9 cellular contexts compared by ENCODE assay signal in genomic region chr7:151231964-151232271, GRCh38. TPM values are rescaled to one million over a fixed set of nuclear protein-coding genes. Genes with fewer than 3 reads are reported as not detected.
DNase-seq lines count a peak whose midpoint lies in the region; ATAC-seq, FAIRE-seq and TF ChIP-seq lines count a peak whose summit lies in the region.
"Had no signal": no experiment of that assay in that cellular context is flagged by ENCODE, and none has a peak within 500 bp of the region (broad histone marks: within the 10 kb centered on the region; RNA-seq: fewer than 3 reads in every experiment).

No MANE protein-coding gene starts in this region.

- H3K9me3 ChIP-seq in OCI-LY7 (ENCODE audit: low read length) (no peaks in the 10 kb centered on the region), endothelial cell of umbilical vein (replicated peaks; ENCODE audit: control insufficient read depth, insufficient read depth, low read length) (no peaks in the 10 kb centered on the region), ovary (no peaks in the 10 kb centered on the region)

- H3K9me1 ChIP-seq in endothelial cell of umbilical vein (replicated peaks; ENCODE audit: control insufficient read depth, extremely low read depth, insufficient read depth, low read length) = no peaks in the 10 kb centered on the region

- FAIRE-seq in endothelial cell of umbilical vein (lab: Jason Lieb, UNC) = peak; percentile 48

- H2AFZ ChIP-seq in OCI-LY7 (ENCODE audit: low read length) (peak overlapping the region; percentile 93), endothelial cell of umbilical vein (ENCODE audit: low read depth, low read length) (peak overlapping the region; percentile 41)

- CTCF ChIA-PET in OCI-LY7 (lab: Charles Lee; ENCODE audit: unreplicated experiment) = interaction anchor here (0.6 kb wide), 1 partner anchor 157 kb away, joined by 3 read pairs; no protein-coding TSS in a partner anchor
- CTCF ChIA-PET in endothelial cell of umbilical vein (lab: Charles Lee) = interaction anchor here (1.6 to 4.0 kb wide), 3 partner anchors 12 to 224 kb away, joined by 3 to 58 read pairs (median 4); no protein-coding TSS in a partner anchor

- dilution Hi-C loops in endothelial cell of umbilical vein (cut with MboI; ENCODE audit: extremely low pct_ligation_motif_present, low sequenced_read_pairs) = no loop called here

- H3K27me3 ChIP-seq in endothelial cell of umbilical vein (ENCODE audit: control insufficient read depth in 2 of 2, insufficient read depth in 2 of 2, low read length in 2 of 2) = no peaks in the 10 kb centered on the region
- no peaks in the 10 kb centered on the region for H3K27me3 ChIP-seq in ovary

- H3K79me2 ChIP-seq in OCI-LY7 (ENCODE audit: insufficient read depth, low read depth, low read length) (peaks cover 14% of the 10 kb centered on the region; the same call in 1 of the 2 replicates), endothelial cell of umbilical vein (ENCODE audit: control insufficient read depth, insufficient read depth, low read length) (peaks cover 39% of the 10 kb centered on the region)

- 4 to 6% (median 5%) methylated on average over 10 of the region's 10 CpGs for whole genome bisulfite sequencing in ovary, 3 donors

- intact Hi-C loops in OCI-LY7 (cut with micrococcal nuclease; ENCODE audit: unreplicated experiment) = loop anchor here (10.0 kb wide), 1 partner anchor 1607 kb away; no protein-coding TSS in a partner anchor
- intact Hi-C loops in endothelial cell of umbilical vein (cut with micrococcal nuclease) = no loop called here
- intact Hi-C loops in ovary (cut with DNase I) = no loop called here

- peak overlapping the region; percentile 35 for H3K9ac ChIP-seq in endothelial cell of umbilical vein (replicated peaks; ENCODE audit: extremely low read depth, insufficient read depth, low read length)

- H3K4me1 ChIP-seq in OCI-LY7 (ENCODE audit: insufficient read depth, low read length, poor library complexity, severe bottlenecking) (peaks cover 24% of the 10 kb centered on the region), endothelial cell of umbilical vein (ENCODE audit: control insufficient read depth, extremely low read depth, insufficient read depth, low read length) (peaks cover 19% of the 10 kb centered on the region), ovary (ENCODE audit: insufficient read depth) (peaks cover 7% of the 10 kb centered on the region)

- H4K20me1 ChIP-seq in OCI-LY7 (ENCODE audit: insufficient read depth, low read length) (no peaks in the 10 kb centered on the region; the same call in 1 of the 2 replicates), endothelial cell of umbilical vein (replicated peaks; ENCODE audit: control insufficient read depth, extremely low read depth, insufficient read depth, low read length) (no peaks in the 10 kb centered on the region)

- no TSS peak for BruUV-seq in OCI-LY7 (replicated peaks; lab: Mats Ljungman, UMichigan)
- no TSS peak for BruUV-seq in endothelial cell of umbilical vein (replicated peaks; lab: Mats Ljungman, UMichigan)

- H3K4me2 ChIP-seq in OCI-LY7 (ENCODE audit: low read length) (peak overlapping the region; percentile 95), endothelial cell of umbilical vein (ENCODE audit: insufficient read depth, low read length) (peak overlapping the region; percentile 63)

- DNase-seq in DMS53 treated with DMSO at 0.1 percent for 48 hours (lab: John Stamatoyannopoulos, UW; ENCODE audit: unreplicated experiment) (peak; percentile 45), OCI-LY7 (ENCODE audit: low spot score) (peak; percentile 24), endothelial cell of umbilical vein (ENCODE audit: low read depth, low spot score) (no peak), ovary (no peak), DMS 273 (lab: John Stamatoyannopoulos, UW; ENCODE audit: unreplicated experiment) (no peak), HK-2 (ENCODE audit: unreplicated experiment) (no peak)

- TF ChIP-seq EP300 in ovary (IDR thresholded peaks at IDR 0.05) = no peak

- H3K9me2 ChIP-seq in OCI-LY7 (ENCODE audit: insufficient read depth, low read length) = no peaks in the 10 kb centered on the region

- H3K27ac ChIP-seq in OCI-LY7 (ENCODE audit: low read depth, low read length, poor library complexity, severe bottlenecking) (no peak overlapping the region), endothelial cell of umbilical vein (ENCODE audit: insufficient read depth, low read depth, low read length) (peak overlapping the region; percentile 2), ovary (peak overlapping the region in 1 of 2 donors; percentile 41)

- H3K36me3 ChIP-seq in OCI-LY7 (ENCODE audit: insufficient read depth, low read length) = peaks cover 13% of the 10 kb centered on the region; the same call in 1 of the 2 replicates
- peaks cover 3 to 19% of the 10 kb centered on the region in 2 experiments for H3K36me3 ChIP-seq in endothelial cell of umbilical vein (ENCODE audit: control insufficient read depth in 2 of 2, extremely low read depth in 1 of 2, insufficient read depth in 2 of 2, low read length in 2 of 2)
- no peaks in the 10 kb centered on the region for H3K36me3 ChIP-seq in ovary

- peak overlapping the region; percentile 86 for H3K4me3 ChIP-seq in OCI-LY7 (ENCODE audit: low read depth, low read length, poor library complexity, severe bottlenecking)
- H3K4me3 ChIP-seq in endothelial cell of umbilical vein (replicated peaks in 1 of 3; ENCODE audit: insufficient read depth in 1 of 3, low read depth in 1 of 3, low read length in 3 of 3) = peak overlapping the region in 2 of 3 experiments; percentile 83 to 95
- H3K4me3 ChIP-seq in ovary = peak overlapping the region; percentile 96

- no peak for TF ChIP-seq POLR2A in endothelial cell of umbilical vein (IDR thresholded peaks at IDR 0.05; ENCODE audit: low read depth, low read length)
- TF ChIP-seq POLR2A in ovary (IDR thresholded peaks at IDR 0.05) = no peak

- no peak for ATAC-seq in GM18519 (IDR thresholded peaks at IDR 0.05; ENCODE audit: low FRiP score, unreplicated experiment)
- no peak for ATAC-seq in GM18909 (IDR thresholded peaks at IDR 0.05; ENCODE audit: poor library complexity, unreplicated experiment)

- TF ChIP-seq CTCF in OCI-LY7 (conservative IDR thresholded peaks at IDR 0.05; ENCODE audit: low read length) (no peak), endothelial cell of umbilical vein (IDR thresholded peaks at IDR 0.05; ENCODE audit: extremely low read depth in 1 of 2, insufficient read depth in 1 of 2, low read depth in 1 of 2, low read length in 2 of 2) (no peak), ovary (IDR thresholded peaks at IDR 0.05) (no peak)

- POLR2A ChIA-PET in OCI-LY7 (lab: Charles Lee) = no interaction called here
- POLR2A ChIA-PET in endothelial cell of umbilical vein (lab: Charles Lee) = no interaction called here

RNA-seq across cellular contexts. Expression of gene CHPF2, which starts 0.4 kb away (rescaled TPM):
- 19.8 and 27.0 TPM in 2 replicates for total RNA-seq in OCI-LY7 (2014; rRNA removed; shearing (Covaris generic))
- total RNA-seq in OCI-LY7 (2022) (29.8 and 34.2 TPM in 2 replicates), endothelial cell of umbilical vein (73.0 and 75.0 TPM in 2 replicates), ovary (10 to 100 TPM; 19.3 to 36.2 (median 28.5) TPM)
- polyA plus RNA-seq in endothelial cell of umbilical vein (72.8 and 95.3 TPM in 2 replicates), ovary (10 to 100 TPM in 1 of 2 donors, 1 to 10 TPM in 1; 8.4 to 18.8 TPM)
- polyA plus RNA-seq in endothelial cell of umbilical vein (2011; cell fraction: cytosol; rRNA removed) = 39.1 and 62.9 TPM in 2 replicates
- 93.3 and 100 TPM in 2 replicates for polyA plus RNA-seq in endothelial cell of umbilical vein (2011; cell fraction: nucleus; rRNA removed)
- 47.8 and 57.1 TPM in 2 replicates for polyA plus RNA-seq in endothelial cell of umbilical vein (2012)
- polyA minus RNA-seq in endothelial cell of umbilical vein = 55.3 and 65.4 TPM in 2 replicates
- polyA minus RNA-seq in endothelial cell of umbilical vein (2011; cell fraction: cytosol; rRNA and poly(A)+ RNA removed) = 13.4 TPM
- 46.5 and 56.4 TPM in 2 replicates for polyA minus RNA-seq in endothelial cell of umbilical vein (2011; cell fraction: nucleus; rRNA and poly(A)+ RNA removed)

RNA-seq across cellular contexts. Expression of gene ABCF2, which starts 4.9 kb away (rescaled TPM):
- total RNA-seq in OCI-LY7 (2014; rRNA removed; shearing (Covaris generic)) = 30.7 and 31.8 TPM in 2 replicates
- 28.6 and 44.9 TPM in 2 replicates for total RNA-seq in OCI-LY7 (2022)
- 56.7 and 61.6 TPM in 2 replicates for total RNA-seq in endothelial cell of umbilical vein
- polyA plus RNA-seq in endothelial cell of umbilical vein = 43.0 and 45.3 TPM in 2 replicates
- 60.2 and 71.2 TPM in 2 replicates for polyA plus RNA-seq in endothelial cell of umbilical vein (2011; cell fraction: cytosol; rRNA removed)
- polyA plus RNA-seq in endothelial cell of umbilical vein (2011; cell fraction: nucleus; rRNA removed) = 44.3 and 57.2 TPM in 2 replicates
- 37.6 and 54.8 TPM in 2 replicates for polyA plus RNA-seq in endothelial cell of umbilical vein (2012)
- polyA minus RNA-seq in endothelial cell of umbilical vein = 48.4 and 55.1 TPM in 2 replicates
- polyA minus RNA-seq in endothelial cell of umbilical vein (2011; cell fraction: cytosol; rRNA and poly(A)+ RNA removed) = 27.2 TPM
- polyA minus RNA-seq in endothelial cell of umbilical vein (2011; cell fraction: nucleus; rRNA and poly(A)+ RNA removed) = 12.5 and 19.8 TPM in 2 replicates
- total RNA-seq in ovary = 10 to 100 TPM; 20.5 to 40.3 (median 31.0) TPM
- polyA plus RNA-seq in ovary = 10 to 100 TPM; 13.6 to 19.9 TPM

RNA-seq across cellular contexts. Expression of gene SMARCD3, which starts 16.6 kb away (rescaled TPM):
- 1.5 and 2.5 TPM in 2 replicates for total RNA-seq in OCI-LY7 (2014; rRNA removed; shearing (Covaris generic))
- 1.5 and 1.9 TPM in 2 replicates for total RNA-seq in OCI-LY7 (2022)
- total RNA-seq in endothelial cell of umbilical vein = 5.9 and 6.1 TPM in 2 replicates
- polyA plus RNA-seq in endothelial cell of umbilical vein = 8.5 and 10.5 TPM in 2 replicates
- 5.6 and 6.0 TPM in 2 replicates for polyA plus RNA-seq in endothelial cell of umbilical vein (2011; cell fraction: cytosol; rRNA removed)
- polyA plus RNA-seq in endothelial cell of umbilical vein (2011; cell fraction: nucleus; rRNA removed) = 58.4 and 65.9 TPM in 2 replicates
- polyA plus RNA-seq in endothelial cell of umbilical vein (2012) = 10.2 and 13.5 TPM in 2 replicates
- 4.0 and 7.0 TPM in 2 replicates for polyA minus RNA-seq in endothelial cell of umbilical vein
- polyA minus RNA-seq in endothelial cell of umbilical vein (2011; cell fraction: cytosol; rRNA and poly(A)+ RNA removed) = 2.7 TPM
- polyA minus RNA-seq in endothelial cell of umbilical vein (2011; cell fraction: nucleus; rRNA and poly(A)+ RNA removed) = 6.4 and 10.1 TPM in 2 replicates
- total RNA-seq in ovary = 100 to 1,000 TPM in 4 of 7 donors, 10 to 100 TPM in 3; 30.2 to 203 (median 101) TPM
- polyA plus RNA-seq in ovary = 10 to 100 TPM; 43.5 to 56.1 TPM

RNA-seq across cellular contexts. Expression of gene H2BK1, which starts 21.6 kb away (rescaled TPM):
- total RNA-seq in OCI-LY7 (2014; rRNA removed; shearing (Covaris generic)) = 1.3 TPM in 1 of 2 replicates, not detected in the other
- total RNA-seq in OCI-LY7 (2022) (not detected in 2 replicates), endothelial cell of umbilical vein (not detected in 2 replicates), ovary (1 to 10 TPM in 3 of 7 donors, not detected in 4; 1.0 to 1.3 (median 1.1) TPM)
- polyA plus RNA-seq in endothelial cell of umbilical vein (not detected in 2 replicates), ovary (under 1 TPM in 1 of 2 donors, not detected in 1; 0.36 TPM)
- polyA plus RNA-seq in endothelial cell of umbilical vein (2011; cell fraction: cytosol; rRNA removed) = not detected in 2 replicates
- polyA plus RNA-seq in endothelial cell of umbilical vein (2011; cell fraction: nucleus; rRNA removed) = not detected in 2 replicates
- not detected in 2 replicates for polyA plus RNA-seq in endothelial cell of umbilical vein (2012)
- 0.81 TPM in 1 of 2 replicates, not detected in the other for polyA minus RNA-seq in endothelial cell of umbilical vein
- not detected for polyA minus RNA-seq in endothelial cell of umbilical vein (2011; cell fraction: cytosol; rRNA and poly(A)+ RNA removed)
- not detected in 2 replicates for polyA minus RNA-seq in endothelial cell of umbilical vein (2011; cell fraction: nucleus; rRNA and poly(A)+ RNA removed)
- total RNA-seq: LHCN-M2 had no signal

RNA-seq across cellular contexts. Expression of gene ASB10, which starts 44.9 kb away (rescaled TPM):
- total RNA-seq in OCI-LY7 (2014; rRNA removed; shearing (Covaris generic)) = not detected in 2 replicates
- total RNA-seq in OCI-LY7 (2022) = not detected in 2 replicates
- total RNA-seq in endothelial cell of umbilical vein = not detected in 2 replicates
- polyA plus RNA-seq in endothelial cell of umbilical vein = not detected in 2 replicates
- not detected in 2 replicates for polyA plus RNA-seq in endothelial cell of umbilical vein (2011; cell fraction: cytosol; rRNA removed)
- not detected in 2 replicates for polyA plus RNA-seq in endothelial cell of umbilical vein (2011; cell fraction: nucleus; rRNA removed)
- polyA plus RNA-seq in endothelial cell of umbilical vein (2012) = not detected in 2 replicates
- polyA minus RNA-seq in endothelial cell of umbilical vein = not detected in 2 replicates
- not detected for polyA minus RNA-seq in endothelial cell of umbilical vein (2011; cell fraction: cytosol; rRNA and poly(A)+ RNA removed)
- not detected in 2 replicates for polyA minus RNA-seq in endothelial cell of umbilical vein (2011; cell fraction: nucleus; rRNA and poly(A)+ RNA removed)
- not detected for total RNA-seq in ovary
- polyA plus RNA-seq in ovary = not detected
- total RNA-seq: LHCN-M2 had no signal

Comparison
In these comparisons a context has a peak if more than half of its experiments do, and no peak if none do; other contexts are left out.
1. DNase-seq: peak in DMS53 treated with DMSO at 0.1 percent for 48 hours (single experiment) and OCI-LY7 (single experiment); none in endothelial cell of umbilical vein (single experiment), ovary (0 of 5), DMS 273 (single experiment) and HK-2 (single experiment).
2. Peak in every context shown above with its lines, with median percentiles within 50 percentile points of each other: H3K4me3 ChIP-seq.